13 cellular contexts compared by ENCODE assay signal in genomic region chr10:76282122-76283030, GRCh38.
DNase-seq lines count a peak whose midpoint lies in the region; TF ChIP-seq lines count a peak whose summit lies in the region.
"Had no signal": no experiment of that assay in that cellular context is flagged by ENCODE, and none has a peak within 500 bp of the region (broad histone marks: within the 10 kb centered on the region; RNA-seq: fewer than 3 reads in every experiment).

No MANE protein-coding gene starts in this region.

- H3K4me1 ChIP-seq in neuron (ENCODE audit: insufficient read depth, low read length), result peaks cover 11% of the 10 kb centered on the region
- peaks cover 0 to 5% (median 0%) of the 10 kb centered on the region in 6 donors for H3K4me1 ChIP-seq in spleen

- H3K4me3 ChIP-seq in neuron (ENCODE audit: low read length) (no peak overlapping the region), spleen (no peak overlapping the region)

- WGBS in spleen, 5 donors, result 19 to 26% (median 25%) methylated on average over 12 of the region's 12 CpGs

- H3K4me3 Mint-ChIP-seq in brain (peak overlapping the region in 2 of 5 experiments; percentile 23 to 42), MCF 10A (ENCODE audit: unreplicated experiment) (no peak overlapping the region)
- H3K4me3 Mint-ChIP-seq: activated T-helper 17 cell treated with anti-CD3 and anti-CD28 coated beads, Interleukin-2, amount 50 U/mL, for 72 hours; stimulated activated memory B cell treated with anti-CD40 and anti-IgM and Interleukin-4, amounts not matched to agents 10 μg/mL and 1 μg/mL and 100 μg/mL, for 72 hours had no signal

- intact Hi-C loops in MCF 10A (cut with micrococcal nuclease) (no loop called here), spleen (cut with DNase I; ENCODE audit: low total_unique reads) (no loop called here)

- no TSS peak for BruUV-seq in MCF 10A (replicated peaks; lab: Mats Ljungman, UMichigan)

- H3K36me3 Mint-ChIP-seq in brain (peaks cover 4% of the 10 kb centered on the region), MCF 10A (ENCODE audit: insufficient read depth, unreplicated experiment) (no peaks in the 10 kb centered on the region)
- H3K36me3 Mint-ChIP-seq: stimulated activated memory B cell treated with anti-CD40 and anti-IgM and Interleukin-4, amounts not matched to agents 10 μg/mL and 1 μg/mL and 100 μg/mL, for 72 hours had no signal

- peak overlapping the region; percentile 13 for H2AFZ ChIP-seq in neuron (ENCODE audit: low read depth, low read length)

- H3K27me3 ChIP-seq in neuron (ENCODE audit: insufficient read depth, low read length) (no peaks in the 10 kb centered on the region), spleen (replicated peaks in 1 of 7) (no peaks in the 10 kb centered on the region)

- TF ChIP-seq CTCF in brain (conservative IDR thresholded peaks at IDR 0.05) (no peak), MCF 10A (IDR thresholded peaks at IDR 0.05; ENCODE audit: unreplicated experiment) (no peak), spleen (IDR thresholded peaks at IDR 0.05 in 8 of 11, conservative IDR thresholded peaks at IDR 0.05 in 3 of 11) (no peak)

- peaks cover 4% of the 10 kb centered on the region for H3K9me3 ChIP-seq in neuron (ENCODE audit: low read length)
- H3K9me3 ChIP-seq in spleen, result no peaks in the 10 kb centered on the region

- CTCF ChIA-PET in MCF 10A (lab: Yijun Ruan, JAX), result interaction anchor here (0.6 kb wide), 1 partner anchor 990 kb away, joined by 4 read pairs; no protein-coding TSS in a partner anchor

- POLR2A ChIA-PET in MCF 10A (lab: Yijun Ruan, JAX), result no interaction called here

- peaks cover 5 to 23% (median 10%) of the 10 kb centered on the region in 5 experiments for H3K9me3 Mint-ChIP-seq in brain
- peaks cover 7% of the 10 kb centered on the region for H3K9me3 Mint-ChIP-seq in MCF 10A (ENCODE audit: unreplicated experiment)

- H3K27ac Mint-ChIP-seq in brain (peak overlapping the region in 3 of 5 experiments; percentile 48 to 86 (median 81)), MCF 10A (ENCODE audit: low read depth, unreplicated experiment) (no peak overlapping the region)
- H3K27ac Mint-ChIP-seq: activated T-helper 17 cell treated with anti-CD3 and anti-CD28 coated beads, Interleukin-2, amount 50 U/mL, for 72 hours; stimulated activated memory B cell treated with anti-CD40 and anti-IgM and Interleukin-4, amounts not matched to agents 10 μg/mL and 1 μg/mL and 100 μg/mL, for 72 hours had no signal

- peaks cover 25% of the 10 kb centered on the region for H3K27me3 Mint-ChIP-seq in brain
- H3K27me3 Mint-ChIP-seq in MCF 10A (ENCODE audit: insufficient read depth, unreplicated experiment), result no peaks in the 10 kb centered on the region
- H3K27me3 Mint-ChIP-seq: activated T-helper 17 cell treated with anti-CD3 and anti-CD28 coated beads, Interleukin-2, amount 50 U/mL, for 72 hours; stimulated activated memory B cell treated with anti-CD40 and anti-IgM and Interleukin-4, amounts not matched to agents 10 μg/mL and 1 μg/mL and 100 μg/mL, for 72 hours had no signal

- no peak overlapping the region for H3K27ac ChIP-seq in spleen

- DNase-seq in DMS153 treated with DMSO at 0.1 percent for 48 hours (lab: John Stamatoyannopoulos, UW; ENCODE audit: unreplicated experiment) (peak; percentile 61), NCI-H187 treated with DMSO at 0.1 percent for 48 hours (lab: John Stamatoyannopoulos, UW) (peak; percentile 1), MCF 10A (ENCODE audit: unreplicated experiment) (no peak), spleen (no peak), amniotic stem cell (lab: John Stamatoyannopoulos, UW) (no peak)
- no peak for DNase-seq in activated CD4-positive, alpha-beta T cell treated with anti-CD3 and anti-CD28 coated beads, Interleukin-2, amount 50 U/mL, for 1 hour
- DNase-seq: activated CD4-positive, CD25-positive, alpha-beta regulatory T cell treated with anti-CD3 and anti-CD28 coated beads, Interleukin-2, amount 50 U/mL, for 72 hours; caudate nucleus; NCI-H2107 had no signal

- H3K4me1 Mint-ChIP-seq in brain (peaks cover 13% of the 10 kb centered on the region), MCF 10A (ENCODE audit: insufficient read depth, unreplicated experiment) (no peaks in the 10 kb centered on the region)
- H3K4me1 Mint-ChIP-seq: activated T-helper 17 cell treated with anti-CD3 and anti-CD28 coated beads, Interleukin-2, amount 50 U/mL, for 72 hours; stimulated activated memory B cell treated with anti-CD40 and anti-IgM and Interleukin-4, amounts not matched to agents 10 μg/mL and 1 μg/mL and 100 μg/mL, for 72 hours had no signal

- no peaks in the 10 kb centered on the region for H3K36me3 ChIP-seq in neuron (ENCODE audit: insufficient read depth, low read length)
- H3K36me3 ChIP-seq in spleen, result no peaks in the 10 kb centered on the region

- TF ChIP-seq POLR2A in spleen (IDR thresholded peaks at IDR 0.05), result no peak

Comparison
In these comparisons a context has a peak if more than half of its experiments do, and no peak if none do; other contexts are left out.
1. DNase-seq: peak in DMS153 treated with DMSO at 0.1 percent for 48 hours (single experiment) and NCI-H187 treated with DMSO at 0.1 percent for 48 hours (single experiment); none in activated CD4-positive, alpha-beta T cell treated with anti-CD3 and anti-CD28 coated beads, Interleukin-2, amount 50 U/mL, for 1 hour (single experiment), MCF 10A (single experiment), spleen (single experiment) and amniotic stem cell (single experiment).